In genomic region chr2:98511981-98512380, GRCh38 we compare ENCODE assay signal across 24 cellular contexts.
DNase-seq lines count a peak whose midpoint lies in the region; ATAC-seq, FAIRE-seq and TF ChIP-seq lines count a peak whose summit lies in the region.
"Had no signal": no experiment of that assay in that cellular context is flagged by ENCODE, and none has a peak within 500 bp of the region (broad histone marks: within the 10 kb centered on the region; RNA-seq: fewer than 3 reads in every experiment).

No MANE protein-coding gene starts in this region.

- H4K91ac ChIP-seq in neuronal stem cell (ENCODE audit: low read depth, low read length, poor library complexity) (no peak overlapping the region), trophoblast cell (ENCODE audit: low read depth, low read length) (no peak overlapping the region)

- H3K4me1 ChIP-seq in HepG2 (ENCODE audit: insufficient read depth, low read length) (no peaks in the 10 kb centered on the region), right lobe of liver (peaks cover 0 to 5% (median 1%) of the 10 kb centered on the region in 4 donors), neuronal stem cell (ENCODE audit: control insufficient read depth in 2 of 2, insufficient read depth in 1 of 2, low read depth in 1 of 2, low read length in 2 of 2) (peaks cover 6 to 11% of the 10 kb centered on the region in 2 donors), trophoblast cell (ENCODE audit: control insufficient read depth in 1 of 2, insufficient read depth in 2 of 2, low read length in 2 of 2) (peaks cover 5 to 8% of the 10 kb centered on the region in 2 experiments)

- H3K4ac ChIP-seq in neuronal stem cell (ENCODE audit: low read length) (no peak overlapping the region), trophoblast cell (ENCODE audit: low read depth, low read length) (no peak overlapping the region)

- H3K9me3 Mint-ChIP-seq in central memory CD8-positive, alpha-beta T cell, result no peaks in the 10 kb centered on the region
- H3K9me3 Mint-ChIP-seq in naive thymus-derived CD8-positive, alpha-beta T cell, result no peaks in the 10 kb centered on the region

- H2AFZ ChIP-seq in HepG2 (ENCODE audit: low read length) (no peak overlapping the region), neuronal stem cell (ENCODE audit: low read length) (no peak overlapping the region), trophoblast cell (ENCODE audit: insufficient read depth, low read length, poor library complexity) (no peak overlapping the region)

- H3K18ac ChIP-seq in neuronal stem cell (ENCODE audit: low read length), result no peak overlapping the region
- no peak overlapping the region for H3K18ac ChIP-seq in trophoblast cell (ENCODE audit: low read length)

- TF ChIP-seq EP300 in HepG2 (IDR thresholded peaks at IDR 0.05; ENCODE audit: low read depth in 2 of 2, low read length in 2 of 2) (no peak), HepG2 (CRISPR knock-in tag; IDR thresholded peaks at IDR 0.05; ENCODE audit: borderline replicate concordance) (no peak)

- H3K4me3 ChIP-seq in HepG2 (replicated peaks in 1 of 3; ENCODE audit: insufficient read depth in 1 of 3, low read depth in 2 of 3, low read length in 3 of 3), result no peak overlapping the region
- H3K4me3 ChIP-seq in right lobe of liver, result no peak overlapping the region
- H3K4me3 ChIP-seq in neuronal stem cell (ENCODE audit: low read length in 2 of 2), result no peak overlapping the region
- H3K4me3 ChIP-seq in trophoblast cell (ENCODE audit: low read depth, low read length), result no peak overlapping the region
- H3K4me3 ChIP-seq: MG63, SK-N-MC had no signal

- H3K27me3 ChIP-seq in HepG2 (ENCODE audit: control insufficient read depth in 1 of 2, insufficient read depth in 2 of 2, low read length in 2 of 2) (no peaks in the 10 kb centered on the region), right lobe of liver (no peaks in the 10 kb centered on the region), neuronal stem cell (ENCODE audit: control insufficient read depth in 3 of 3, insufficient read depth in 3 of 3, low read depth in 1 of 3, low read length in 3 of 3) (no peaks in the 10 kb centered on the region), trophoblast cell (ENCODE audit: insufficient read depth, low read length) (no peaks in the 10 kb centered on the region)
- H3K27me3 ChIP-seq: MG63 had no signal

- H2BK12ac ChIP-seq in neuronal stem cell (ENCODE audit: low read length) (no peak overlapping the region), trophoblast cell (ENCODE audit: low read length) (no peak overlapping the region)

- peak overlapping the region; percentile 85 for H3K27ac Mint-ChIP-seq in central memory CD8-positive, alpha-beta T cell (ENCODE audit: low read depth)
- peak overlapping the region; percentile 14 to 96 (median 80) for H3K27ac Mint-ChIP-seq in naive thymus-derived CD8-positive, alpha-beta T cell

- no peak for ATAC-seq in HepG2
- no peak for ATAC-seq in right lobe of liver
- peak; percentile 30 for ATAC-seq in central memory CD8-positive, alpha-beta T cell (replicated peaks; ENCODE audit: extremely low read depth, poor library complexity, severe bottlenecking)
- ATAC-seq in naive thymus-derived CD8-positive, alpha-beta T cell, result no peak

- H3K79me1 ChIP-seq in neuronal stem cell (ENCODE audit: low read depth, low read length), result no peaks in the 10 kb centered on the region
- H3K79me1 ChIP-seq in trophoblast cell (ENCODE audit: low read length), result peaks cover 4% of the 10 kb centered on the region

- H4K8ac ChIP-seq in neuronal stem cell (ENCODE audit: low read depth, low read length) (no peak overlapping the region), trophoblast cell (ENCODE audit: low read depth, low read length) (no peak overlapping the region)

- TF ChIP-seq CTCF in HepG2 (CRISPR knock-in tag; IDR thresholded peaks at IDR 0.05) (no peak), right lobe of liver (IDR thresholded peaks at IDR 0.05) (no peak)

- H3K4me2 ChIP-seq in HepG2 (ENCODE audit: low read depth, low read length) (no peak overlapping the region), neuronal stem cell (ENCODE audit: insufficient read depth, low read length, poor library complexity, severe bottlenecking) (no peak overlapping the region), trophoblast cell (ENCODE audit: low read length) (no peak overlapping the region)

- H2AK5ac ChIP-seq in neuronal stem cell (ENCODE audit: low read depth, low read length) (no peak overlapping the region), trophoblast cell (ENCODE audit: low read length) (no peak overlapping the region)

- H3K27me3 Mint-ChIP-seq in central memory CD8-positive, alpha-beta T cell, result no peaks in the 10 kb centered on the region
- no peaks in the 10 kb centered on the region for H3K27me3 Mint-ChIP-seq in naive thymus-derived CD8-positive, alpha-beta T cell

- H3K36me3 ChIP-seq in HepG2 (replicated peaks in 1 of 2; ENCODE audit: control insufficient read depth in 1 of 2, insufficient read depth in 2 of 2, low read length in 2 of 2) (peaks cover 0 to 1% of the 10 kb centered on the region in 2 experiments; a peak in 1 of 5 replicates), right lobe of liver (no peaks in the 10 kb centered on the region), neuronal stem cell (replicated peaks in 1 of 2; ENCODE audit: control insufficient read depth in 2 of 2, insufficient read depth in 2 of 2, low read length in 2 of 2) (no peaks in the 10 kb centered on the region), trophoblast cell (ENCODE audit: control insufficient read depth in 1 of 2, insufficient read depth in 2 of 2, low read length in 2 of 2) (no peaks in the 10 kb centered on the region)
- H3K36me3 ChIP-seq: MG63 had no signal

- no peak for TF ChIP-seq RAD21 in HepG2 (CRISPR knock-in tag; IDR thresholded peaks at IDR 0.05)

- intact Hi-C loops in HepG2 (cut with micrococcal nuclease; ENCODE audit: unreplicated experiment), result no loop called here
- intact Hi-C loops in right lobe of liver (cut with DNase I), result no loop called here

- H3K9me3 ChIP-seq in HepG2 (ENCODE audit: low read length) (no peaks in the 10 kb centered on the region), right lobe of liver (no peaks in the 10 kb centered on the region), neuronal stem cell (replicated peaks in 1 of 2; ENCODE audit: control insufficient read depth in 2 of 2, insufficient read depth in 1 of 2, low read depth in 1 of 2, low read length in 2 of 2) (no peaks in the 10 kb centered on the region), trophoblast cell (ENCODE audit: insufficient read depth, low read depth, low read length) (no peaks in the 10 kb centered on the region)
- H3K9me3 ChIP-seq: MG63 had no signal

- H2BK5ac ChIP-seq in neuronal stem cell (ENCODE audit: low read length) (no peak overlapping the region), trophoblast cell (ENCODE audit: low read depth, low read length, poor library complexity) (no peak overlapping the region)

- H3K14ac ChIP-seq in neuronal stem cell (ENCODE audit: low read length) (no peak overlapping the region), trophoblast cell (ENCODE audit: low read length) (no peak overlapping the region)

- no TSS peak for BruUV-seq in HepG2 (replicated peaks; lab: Mats Ljungman, UMichigan)

- no peaks in the 10 kb centered on the region for H3K79me2 ChIP-seq in HepG2 (ENCODE audit: insufficient read depth, low read length)
- no peaks in the 10 kb centered on the region for H3K79me2 ChIP-seq in trophoblast cell (ENCODE audit: control insufficient read depth, insufficient read depth, low read length, poor library complexity)

- H4K20me1 ChIP-seq in HepG2 (ENCODE audit: insufficient read depth, low read length), result no peaks in the 10 kb centered on the region

- TF ChIP-seq POLR2A in HepG2 (IDR thresholded peaks at IDR 0.05; ENCODE audit: insufficient read depth in 1 of 2, low read depth in 2 of 2, low read length in 2 of 2) (no peak), right lobe of liver (IDR thresholded peaks at IDR 0.05) (no peak)

- H3K4me1 Mint-ChIP-seq in central memory CD8-positive, alpha-beta T cell, result peaks cover 78% of the 10 kb centered on the region
- peaks cover 57 to 99% (median 95%) of the 10 kb centered on the region in 4 donors for H3K4me1 Mint-ChIP-seq in naive thymus-derived CD8-positive, alpha-beta T cell

- no peak overlapping the region for H2BK15ac ChIP-seq in neuronal stem cell (ENCODE audit: low read length)

- peak overlapping the region; percentile 33 for H3K4me3 Mint-ChIP-seq in central memory CD8-positive, alpha-beta T cell
- H3K4me3 Mint-ChIP-seq in naive thymus-derived CD8-positive, alpha-beta T cell, result peak overlapping the region in 1 of 10 donors; percentile 23

- H3K27ac ChIP-seq in HepG2 (ENCODE audit: extremely low read length, insufficient read depth, low read length) (no peak overlapping the region), right lobe of liver (no peak overlapping the region), neuronal stem cell (replicated peaks; ENCODE audit: low read length) (no peak overlapping the region), trophoblast cell (ENCODE audit: low read depth, low read length) (no peak overlapping the region)
- H3K27ac ChIP-seq: SK-N-MC had no signal

- 100% methylated on average over 2 of the region's 3 CpGs for WGBS in HepG2 (ENCODE audit: low lambda C conversion rate)
- WGBS in right lobe of liver (ENCODE audit: insufficient coverage, low coverage, low lambda C conversion rate, missing lambda C conversion rate), result 100% methylated on average over 1 of the region's 3 CpGs
- no CpG with 5 or more reads among the region's 3 CpGs for WGBS in neuronal stem cell (ENCODE audit: extremely low coverage in 2 of 2, insufficient read length in 2 of 2, insufficient replicate concordance in 1 of 2), 2 donors
- WGBS in trophoblast cell (ENCODE audit: extremely low coverage, insufficient coverage, insufficient read length), result no CpG with 5 or more reads among the region's 3 CpGs

- DNase-seq in HepG2 (ENCODE audit: low spot score), result no peak
- DNase-seq in right lobe of liver, result no peak
- DNase-seq in central memory CD8-positive, alpha-beta T cell (ENCODE audit: low spot score in 2 of 2), result no peak
- DNase-seq in naive thymus-derived CD8-positive, alpha-beta T cell, result no peak
- DNase-seq in neuronal stem cell (ENCODE audit: low spot score), result no peak
- no peak for DNase-seq in trophoblast cell
- DNase-seq in HuH-7 (ENCODE audit: low spot score), result no peak
- DNase-seq: ACHN, C1 segment of cervical spinal cord, DMS153, GDM1, Kasumi-1, MG63, NCI-H1048, NCI-H146, NCI-H2029 treated with DMSO at 0.1 percent for 48 hours, NCI-H2171, NCI-H446, NCI-H69, OCI-M1, SHP77 had no signal

- POLR2A ChIA-PET in HepG2 (lab: Yijun Ruan, JAX), result no interaction called here
- POLR2A ChIA-PET in naive thymus-derived CD8-positive, alpha-beta T cell (lab: Charles Lee), result no interaction called here

- H4K12ac ChIP-seq in trophoblast cell (ENCODE audit: low read depth, low read length), result no peak overlapping the region

- CTCF ChIA-PET in HepG2 (lab: Yijun Ruan, JAX; ENCODE audit: low intra/inter-chr PET ratio, low total read pairs), result no interaction called here

- H3K9ac ChIP-seq in HepG2 (ENCODE audit: insufficient read depth, low read depth, low read length) (no peak overlapping the region), neuronal stem cell (ENCODE audit: low read depth, low read length, poor library complexity) (no peak overlapping the region), trophoblast cell (ENCODE audit: low read length) (no peak overlapping the region)

- no peak overlapping the region for H3K23ac ChIP-seq in neuronal stem cell (ENCODE audit: low read depth, low read length, poor library complexity)
- H3K23ac ChIP-seq in trophoblast cell (ENCODE audit: low read length), result no peak overlapping the region

- in situ Hi-C loops in HepG2 (cut with HindIII; ENCODE audit: extremely low pct_ligation_motif_present, low pct_unique_long_range_greater_than_20kb), result no loop called here

- no peak overlapping the region for H2BK120ac ChIP-seq in neuronal stem cell (ENCODE audit: low read depth, low read length)
- no peak overlapping the region for H2BK120ac ChIP-seq in trophoblast cell (ENCODE audit: insufficient read depth, low read length, poor library complexity)

- H3K36me3 Mint-ChIP-seq in central memory CD8-positive, alpha-beta T cell (ENCODE audit: insufficient read depth), result peaks cover 9% of the 10 kb centered on the region
- H3K36me3 Mint-ChIP-seq in naive thymus-derived CD8-positive, alpha-beta T cell, result peaks cover 0 to 12% (median 3%) of the 10 kb centered on the region in 3 donors

- no peak for FAIRE-seq in HepG2 (lab: Jason Lieb, UNC)
- FAIRE-seq: H54, HTR-8/SVneo had no signal
